In the genomic region with DNA sequence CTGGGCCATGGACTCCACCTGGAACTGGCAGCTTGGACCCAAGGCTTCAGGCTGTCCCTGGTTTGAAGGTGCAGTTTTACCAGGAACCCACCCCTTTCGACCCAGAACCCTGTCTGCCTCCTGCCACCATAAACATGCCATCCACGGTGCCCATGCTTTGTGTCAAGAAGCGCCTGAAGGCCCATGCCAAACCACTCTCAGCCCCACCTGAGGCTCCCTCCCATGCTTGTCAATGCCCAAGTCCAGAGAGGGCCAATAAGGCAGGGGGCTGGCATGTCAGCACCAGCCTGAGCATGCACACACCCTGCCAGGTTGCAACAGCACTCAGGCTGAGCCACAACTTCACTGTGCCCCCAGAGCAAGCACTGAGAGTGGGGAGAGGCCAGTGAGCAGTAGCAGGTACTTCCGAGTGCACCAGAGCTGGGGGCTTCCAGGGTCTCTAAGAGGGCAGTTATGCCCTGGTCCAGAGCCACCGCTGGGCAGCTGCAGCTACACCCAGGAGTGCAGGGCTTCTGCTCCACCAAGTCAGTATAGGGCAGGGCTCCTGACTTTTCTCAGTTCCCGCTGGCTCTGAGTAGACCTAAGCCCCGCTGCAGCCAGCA, we compare ENCODE assay signal across 22 cellular contexts.
A peak's percentile ranks its signal among the peaks of the same experiment; 100 is the strongest.
DNase-seq lines count a peak whose midpoint lies in the region; ATAC-seq, FAIRE-seq and TF ChIP-seq lines count a peak whose summit lies in the region.
"Had no signal": no experiment of that assay in that cellular context is flagged by ENCODE, and none has a peak within 500 bp of the region (broad histone marks: within the 10 kb centered on the region; RNA-seq: fewer than 3 reads in every experiment).

No MANE protein-coding gene starts in this region.

- no peak overlapping the region for H2AFZ ChIP-seq in neuronal stem cell (ENCODE audit: low read length)

- no peak overlapping the region for H3K23ac ChIP-seq in neuronal stem cell (ENCODE audit: low read depth, low read length, poor library complexity)

- H4K8ac ChIP-seq in neuronal stem cell (ENCODE audit: low read depth, low read length) = no peak overlapping the region

- H4K91ac ChIP-seq in neuronal stem cell (ENCODE audit: low read depth, low read length, poor library complexity) = no peak overlapping the region

- no peak for TF ChIP-seq CTCF in heart left ventricle (IDR thresholded peaks at IDR 0.05)

- TF ChIP-seq POLR2A in heart left ventricle (IDR thresholded peaks at IDR 0.05) (no peak), H54 (IDR thresholded peaks at IDR 0.05; ENCODE audit: low read depth, low read length) (no peak)

- no peak overlapping the region for H2BK12ac ChIP-seq in neuronal stem cell (ENCODE audit: low read length)

- H3K4ac ChIP-seq in neuronal stem cell (ENCODE audit: low read length) = no peak overlapping the region

- no peak overlapping the region for H2BK120ac ChIP-seq in neuronal stem cell (ENCODE audit: low read depth, low read length)

- no peaks in the 10 kb centered on the region for H3K79me1 ChIP-seq in neuronal stem cell (ENCODE audit: low read depth, low read length)

- no peak for FAIRE-seq in H54 (lab: Jason Lieb, UNC)
- FAIRE-seq: A549, GM12891, GM18507 had no signal

- intact Hi-C loops in Right ventricle myocardium inferior (cut with DNase I) (no loop called here), heart left ventricle (cut with DNase I) (no loop called here), sciatic nerve (cut with DNase I) (no loop called here), aorta (cut with DNase I) (no loop called here)

- H3K9ac ChIP-seq in neuronal stem cell (ENCODE audit: low read depth, low read length, poor library complexity) = no peak overlapping the region
- H3K9ac ChIP-seq: BLaER1 treated with 17β-estradiol and CSF1 and Interleukin-3, amounts not matched to agents 10 nM and 100 nM had no signal

- H2BK15ac ChIP-seq in neuronal stem cell (ENCODE audit: low read length) = no peak overlapping the region

- DNase-seq in Right ventricle myocardium inferior (ENCODE audit: missing footprints) = peak; percentile 26
- DNase-seq in heart left ventricle = no peak
- DNase-seq in neuronal stem cell (ENCODE audit: low spot score) = no peak
- DNase-seq in sciatic nerve (ENCODE audit: low spot score) = no peak
- no peak for DNase-seq in aorta
- DNase-seq in H54 (ENCODE audit: insufficient read length, low spot score) = no peak
- no peak for DNase-seq in SIG-M5 (lab: John Stamatoyannopoulos, UW)
- DNase-seq in MG63 = no peak
- DNase-seq: 8988T; ACHN; AML-193; BE2C; CD4-positive, alpha-beta T cell; DMS79 treated with DMSO at 0.1 percent for 48 hours; GF-D8; GOT3; H7; HCEC 1CT had no signal

- ATAC-seq in Right ventricle myocardium inferior = no peak
- no peak for ATAC-seq in heart left ventricle
- ATAC-seq in sciatic nerve = peak; percentile 32
- ATAC-seq in aorta (ENCODE audit: low FRiP score) = peak; percentile 56
- ATAC-seq: A549 had no signal

- H3K27me3 ChIP-seq in heart left ventricle (no peaks in the 10 kb centered on the region), neuronal stem cell (ENCODE audit: control insufficient read depth in 3 of 3, insufficient read depth in 3 of 3, low read depth in 1 of 3, low read length in 3 of 3) (peaks cover 0 to 2% (median 0%) of the 10 kb centered on the region in 3 experiments), aorta (ENCODE audit: control insufficient read depth in 1 of 2, insufficient read depth in 2 of 2, low read length in 1 of 2) (no peaks in the 10 kb centered on the region), MG63 (no peaks in the 10 kb centered on the region)
- H3K27me3 ChIP-seq: BE2C; BLaER1 treated with 17β-estradiol and CSF1 and Interleukin-3, amounts not matched to agents 10 nM and 100 nM had no signal

- H2AK5ac ChIP-seq in neuronal stem cell (ENCODE audit: low read depth, low read length) = no peak overlapping the region

- H3K36me3 ChIP-seq in heart left ventricle = no peaks in the 10 kb centered on the region
- no peaks in the 10 kb centered on the region for H3K36me3 ChIP-seq in neuronal stem cell (replicated peaks in 1 of 2; ENCODE audit: control insufficient read depth in 2 of 2, insufficient read depth in 2 of 2, low read length in 2 of 2)
- no peaks in the 10 kb centered on the region for H3K36me3 ChIP-seq in aorta (ENCODE audit: control insufficient read depth in 1 of 2, insufficient read depth in 2 of 2, low read length in 1 of 2)
- H3K36me3 ChIP-seq in MG63 = no peaks in the 10 kb centered on the region
- H3K36me3 ChIP-seq: BE2C had no signal

- peaks cover 0 to 4% (median 0%) of the 10 kb centered on the region in 12 donors for H3K9me3 ChIP-seq in heart left ventricle
- peaks cover 0 to 4% of the 10 kb centered on the region in 2 donors for H3K9me3 ChIP-seq in neuronal stem cell (replicated peaks in 1 of 2; ENCODE audit: control insufficient read depth in 2 of 2, insufficient read depth in 1 of 2, low read depth in 1 of 2, low read length in 2 of 2)
- H3K9me3 ChIP-seq in aorta (ENCODE audit: control insufficient read depth, low read length) = peaks cover 6% of the 10 kb centered on the region
- no peaks in the 10 kb centered on the region for H3K9me3 ChIP-seq in MG63
- H3K9me3 ChIP-seq: A549, BE2C had no signal

- peak overlapping the region; percentile 19 for H3K18ac ChIP-seq in neuronal stem cell (ENCODE audit: low read length)

- no peak overlapping the region for H2BK5ac ChIP-seq in neuronal stem cell (ENCODE audit: low read length)

- H3K14ac ChIP-seq in neuronal stem cell (ENCODE audit: low read length) = no peak overlapping the region

- H3K4me3 ChIP-seq in heart left ventricle (no peak overlapping the region), neuronal stem cell (ENCODE audit: low read length in 2 of 2) (no peak overlapping the region), aorta (ENCODE audit: low read length in 2 of 2) (no peak overlapping the region), MG63 (no peak overlapping the region)
- H3K4me3 ChIP-seq: A549; BLaER1 treated with 17β-estradiol and CSF1 and Interleukin-3, amounts not matched to agents 10 nM and 100 nM had no signal

- H3K27ac ChIP-seq in heart left ventricle = no peak overlapping the region
- H3K27ac ChIP-seq in neuronal stem cell (replicated peaks; ENCODE audit: low read length) = no peak overlapping the region
- H3K27ac ChIP-seq in aorta (ENCODE audit: low read depth in 1 of 2, low read length in 2 of 2) = no peak overlapping the region
- H3K27ac ChIP-seq: A549; BLaER1 treated with 17β-estradiol and CSF1 and Interleukin-3, amounts not matched to agents 10 nM and 100 nM had no signal

- 76 to 83% (median 79%) methylated on average over 5 to 7 of the region's 7 CpGs for WGBS in heart left ventricle, 4 donors
- WGBS in neuronal stem cell (ENCODE audit: extremely low coverage in 2 of 2, insufficient read length in 2 of 2, insufficient replicate concordance in 1 of 2), 2 donors = no CpG with 5 or more reads among the region's 7 CpGs
- WGBS in aorta, 2 donors = 86% methylated on average over 7 of the region's 7 CpGs

- H3K4me2 ChIP-seq in neuronal stem cell (ENCODE audit: insufficient read depth, low read length, poor library complexity, severe bottlenecking) = no peak overlapping the region
- H3K4me2 ChIP-seq: A549; BLaER1 treated with 17β-estradiol and CSF1 and Interleukin-3, amounts not matched to agents 10 nM and 100 nM had no signal

- H3K4me1 ChIP-seq in heart left ventricle (no peaks in the 10 kb centered on the region), neuronal stem cell (ENCODE audit: control insufficient read depth in 2 of 2, insufficient read depth in 1 of 2, low read depth in 1 of 2, low read length in 2 of 2) (no peaks in the 10 kb centered on the region), aorta (ENCODE audit: control insufficient read depth in 1 of 2, insufficient read depth in 2 of 2, low read length in 2 of 2) (no peaks in the 10 kb centered on the region)
- H3K4me1 ChIP-seq: A549; BE2C; BLaER1 treated with 17β-estradiol and CSF1 and Interleukin-3, amounts not matched to agents 10 nM and 100 nM had no signal

Comparison
In these comparisons a context has a peak if more than half of its experiments do, and no peak if none do; other contexts are left out.
1. ATAC-seq: peak in sciatic nerve (single experiment) and aorta (single experiment); none in Right ventricle myocardium inferior (single experiment) and heart left ventricle (0 of 4).